Comparison of ENCODE assay signal across 1 cellular context in the genomic region with DNA sequence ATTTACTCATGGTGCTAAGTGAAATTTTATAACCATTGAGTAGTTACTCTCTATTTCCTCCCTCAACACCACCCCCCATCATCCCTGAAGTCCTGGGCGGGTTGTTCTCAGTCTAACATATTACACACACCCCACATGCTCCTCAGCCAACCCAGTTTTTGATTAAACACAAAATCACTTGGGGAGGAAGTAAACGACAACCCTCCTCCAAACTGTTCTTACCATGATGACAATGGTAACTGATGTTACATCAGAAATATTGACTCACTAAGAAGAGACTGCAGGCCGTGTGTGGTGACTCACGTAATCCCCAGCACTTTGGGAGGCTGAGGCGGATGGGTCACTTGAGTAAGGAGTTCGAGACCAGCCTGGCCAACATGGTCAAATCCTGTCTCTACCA.
TF ChIP-seq lines count a peak whose summit lies in the region.

No MANE protein-coding gene starts in this region.

TF ChIP-seq in IMR-90, 13 proteins besides CTCF, POLR2A, EP300 and RAD21 (continued from another document):
- TF ChIP-seq, protein P1, sequence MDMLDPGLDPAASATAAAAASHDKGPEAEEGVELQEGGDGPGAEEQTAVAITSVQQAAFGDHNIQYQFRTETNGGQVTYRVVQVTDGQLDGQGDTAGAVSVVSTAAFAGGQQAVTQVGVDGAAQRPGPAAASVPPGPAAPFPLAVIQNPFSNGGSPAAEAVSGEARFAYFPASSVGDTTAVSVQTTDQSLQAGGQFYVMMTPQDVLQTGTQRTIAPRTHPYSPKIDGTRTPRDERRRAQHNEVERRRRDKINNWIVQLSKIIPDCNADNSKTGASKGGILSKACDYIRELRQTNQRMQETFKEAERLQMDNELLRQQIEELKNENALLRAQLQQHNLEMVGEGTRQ (IDR thresholded peaks at IDR 0.05; ENCODE audit: low read depth, low read length) = no peak
- TF ChIP-seq RFX5 (IDR thresholded peaks at IDR 0.05; ENCODE audit: low read depth, low read length) (no peak), NFE2L2 (IDR thresholded peaks at IDR 0.05; ENCODE audit: low read depth, low read length) (no peak), RCOR1 (IDR thresholded peaks at IDR 0.05; ENCODE audit: insufficient replicate concordance, low read length) (no peak), SMC3 (IDR thresholded peaks at IDR 0.05; ENCODE audit: low read depth, low read length) (no peak), MXI1 (IDR thresholded peaks at IDR 0.05; ENCODE audit: borderline replicate concordance, low read depth, low read length) (no peak)
- TF ChIP-seq, protein P2, sequence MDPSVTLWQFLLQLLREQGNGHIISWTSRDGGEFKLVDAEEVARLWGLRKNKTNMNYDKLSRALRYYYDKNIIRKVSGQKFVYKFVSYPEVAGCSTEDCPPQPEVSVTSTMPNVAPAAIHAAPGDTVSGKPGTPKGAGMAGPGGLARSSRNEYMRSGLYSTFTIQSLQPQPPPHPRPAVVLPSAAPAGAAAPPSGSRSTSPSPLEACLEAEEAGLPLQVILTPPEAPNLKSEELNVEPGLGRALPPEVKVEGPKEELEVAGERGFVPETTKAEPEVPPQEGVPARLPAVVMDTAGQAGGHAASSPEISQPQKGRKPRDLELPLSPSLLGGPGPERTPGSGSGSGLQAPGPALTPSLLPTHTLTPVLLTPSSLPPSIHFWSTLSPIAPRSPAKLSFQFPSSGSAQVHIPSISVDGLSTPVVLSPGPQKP (IDR thresholded peaks at IDR 0.05; ENCODE audit: borderline replicate concordance, low read depth, low read length) = no peak
